1 cellular context compared by ENCODE assay signal in the genomic region with DNA sequence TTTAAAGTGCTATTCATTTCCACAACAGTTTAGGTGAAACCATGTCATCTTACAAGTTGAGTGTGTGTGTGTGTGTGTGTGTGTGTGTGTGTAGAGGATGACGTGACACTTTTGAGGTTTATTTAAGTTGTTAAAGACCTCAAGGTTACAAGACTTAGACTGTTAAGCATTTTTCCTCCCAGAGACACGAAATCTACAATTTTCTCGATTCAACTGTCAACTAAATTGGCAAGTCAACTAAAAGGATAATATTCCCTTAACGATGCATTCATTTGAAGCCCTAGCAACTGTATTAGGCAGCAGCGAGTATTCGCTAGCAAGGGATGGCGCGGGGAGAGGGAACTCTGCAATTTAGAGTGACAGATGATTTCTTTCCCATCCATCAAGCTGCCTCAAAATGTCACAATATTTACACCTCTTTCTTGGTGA.
TF ChIP-seq lines count a peak whose summit lies in the region.

No MANE protein-coding gene starts in this region.

TF ChIP-seq in GM23338, 12 proteins besides CTCF, POLR2A, EP300 and RAD21:
- TF ChIP-seq, protein P1, sequence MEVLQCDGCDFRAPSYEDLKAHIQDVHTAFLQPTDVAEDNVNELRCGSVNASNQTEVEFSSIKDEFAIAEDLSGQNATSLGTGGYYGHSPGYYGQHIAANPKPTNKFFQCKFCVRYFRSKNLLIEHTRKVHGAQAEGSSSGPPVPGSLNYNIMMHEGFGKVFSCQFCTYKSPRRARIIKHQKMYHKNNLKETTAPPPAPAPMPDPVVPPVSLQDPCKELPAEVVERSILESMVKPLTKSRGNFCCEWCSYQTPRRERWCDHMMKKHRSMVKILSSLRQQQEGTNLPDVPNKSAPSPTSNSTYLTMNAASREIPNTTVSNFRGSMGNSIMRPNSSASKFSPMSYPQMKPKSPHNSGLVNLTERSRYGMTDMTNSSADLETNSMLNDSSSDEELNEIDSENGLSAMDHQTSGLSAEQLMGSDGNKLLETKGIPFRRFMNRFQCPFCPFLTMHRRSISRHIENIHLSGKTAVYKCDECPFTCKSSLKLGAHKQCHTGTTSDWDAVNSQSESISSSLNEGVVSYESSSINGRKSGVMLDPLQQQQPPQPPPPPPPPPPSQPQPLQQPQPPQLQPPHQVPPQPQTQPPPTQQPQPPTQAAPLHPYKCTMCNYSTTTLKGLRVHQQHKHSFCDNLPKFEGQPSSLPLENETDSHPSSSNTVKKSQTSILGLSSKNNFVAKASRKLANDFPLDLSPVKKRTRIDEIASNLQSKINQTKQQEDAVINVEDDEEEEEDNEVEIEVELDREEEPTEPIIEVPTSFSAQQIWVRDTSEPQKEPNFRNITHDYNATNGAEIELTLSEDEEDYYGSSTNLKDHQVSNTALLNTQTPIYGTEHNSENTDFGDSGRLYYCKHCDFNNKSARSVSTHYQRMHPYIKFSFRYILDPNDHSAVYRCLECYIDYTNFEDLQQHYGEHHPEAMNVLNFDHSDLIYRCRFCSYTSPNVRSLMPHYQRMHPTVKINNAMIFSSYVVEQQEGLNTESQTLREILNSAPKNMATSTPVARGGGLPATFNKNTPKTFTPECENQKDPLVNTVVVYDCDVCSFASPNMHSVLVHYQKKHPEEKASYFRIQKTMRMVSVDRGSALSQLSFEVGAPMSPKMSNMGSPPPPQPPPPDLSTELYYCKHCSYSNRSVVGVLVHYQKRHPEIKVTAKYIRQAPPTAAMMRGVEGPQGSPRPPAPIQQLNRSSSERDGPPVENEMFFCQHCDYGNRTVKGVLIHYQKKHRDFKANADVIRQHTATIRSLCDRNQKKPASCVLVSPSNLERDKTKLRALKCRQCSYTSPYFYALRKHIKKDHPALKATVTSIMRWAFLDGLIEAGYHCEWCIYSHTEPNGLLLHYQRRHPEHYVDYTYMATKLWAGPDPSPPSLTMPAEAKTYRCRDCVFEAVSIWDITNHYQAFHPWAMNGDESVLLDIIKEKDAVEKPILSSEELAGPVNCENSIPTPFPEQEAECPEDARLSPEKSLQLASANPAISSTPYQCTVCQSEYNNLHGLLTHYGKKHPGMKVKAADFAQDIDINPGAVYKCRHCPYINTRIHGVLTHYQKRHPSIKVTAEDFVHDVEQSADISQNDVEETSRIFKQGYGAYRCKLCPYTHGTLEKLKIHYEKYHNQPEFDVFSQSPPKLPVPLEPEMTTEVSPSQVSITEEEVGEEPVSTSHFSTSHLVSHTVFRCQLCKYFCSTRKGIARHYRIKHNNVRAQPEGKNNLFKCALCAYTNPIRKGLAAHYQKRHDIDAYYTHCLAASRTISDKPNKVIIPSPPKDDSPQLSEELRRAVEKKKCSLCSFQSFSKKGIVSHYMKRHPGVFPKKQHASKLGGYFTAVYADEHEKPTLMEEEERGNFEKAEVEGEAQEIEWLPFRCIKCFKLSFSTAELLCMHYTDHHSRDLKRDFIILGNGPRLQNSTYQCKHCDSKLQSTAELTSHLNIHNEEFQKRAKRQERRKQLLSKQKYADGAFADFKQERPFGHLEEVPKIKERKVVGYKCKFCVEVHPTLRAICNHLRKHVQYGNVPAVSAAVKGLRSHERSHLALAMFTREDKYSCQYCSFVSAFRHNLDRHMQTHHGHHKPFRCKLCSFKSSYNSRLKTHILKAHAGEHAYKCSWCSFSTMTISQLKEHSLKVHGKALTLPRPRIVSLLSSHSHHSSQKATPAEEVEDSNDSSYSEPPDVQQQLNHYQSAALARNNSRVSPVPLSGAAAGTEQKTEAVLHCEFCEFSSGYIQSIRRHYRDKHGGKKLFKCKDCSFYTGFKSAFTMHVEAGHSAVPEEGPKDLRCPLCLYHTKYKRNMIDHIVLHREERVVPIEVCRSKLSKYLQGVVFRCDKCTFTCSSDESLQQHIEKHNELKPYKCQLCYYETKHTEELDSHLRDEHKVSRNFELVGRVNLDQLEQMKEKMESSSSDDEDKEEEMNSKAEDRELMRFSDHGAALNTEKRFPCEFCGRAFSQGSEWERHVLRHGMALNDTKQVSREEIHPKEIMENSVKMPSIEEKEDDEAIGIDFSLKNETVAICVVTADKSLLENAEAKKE (CRISPR knock-in tag; IDR thresholded peaks at IDR 0.05) = no peak
- TF ChIP-seq, protein P2, sequence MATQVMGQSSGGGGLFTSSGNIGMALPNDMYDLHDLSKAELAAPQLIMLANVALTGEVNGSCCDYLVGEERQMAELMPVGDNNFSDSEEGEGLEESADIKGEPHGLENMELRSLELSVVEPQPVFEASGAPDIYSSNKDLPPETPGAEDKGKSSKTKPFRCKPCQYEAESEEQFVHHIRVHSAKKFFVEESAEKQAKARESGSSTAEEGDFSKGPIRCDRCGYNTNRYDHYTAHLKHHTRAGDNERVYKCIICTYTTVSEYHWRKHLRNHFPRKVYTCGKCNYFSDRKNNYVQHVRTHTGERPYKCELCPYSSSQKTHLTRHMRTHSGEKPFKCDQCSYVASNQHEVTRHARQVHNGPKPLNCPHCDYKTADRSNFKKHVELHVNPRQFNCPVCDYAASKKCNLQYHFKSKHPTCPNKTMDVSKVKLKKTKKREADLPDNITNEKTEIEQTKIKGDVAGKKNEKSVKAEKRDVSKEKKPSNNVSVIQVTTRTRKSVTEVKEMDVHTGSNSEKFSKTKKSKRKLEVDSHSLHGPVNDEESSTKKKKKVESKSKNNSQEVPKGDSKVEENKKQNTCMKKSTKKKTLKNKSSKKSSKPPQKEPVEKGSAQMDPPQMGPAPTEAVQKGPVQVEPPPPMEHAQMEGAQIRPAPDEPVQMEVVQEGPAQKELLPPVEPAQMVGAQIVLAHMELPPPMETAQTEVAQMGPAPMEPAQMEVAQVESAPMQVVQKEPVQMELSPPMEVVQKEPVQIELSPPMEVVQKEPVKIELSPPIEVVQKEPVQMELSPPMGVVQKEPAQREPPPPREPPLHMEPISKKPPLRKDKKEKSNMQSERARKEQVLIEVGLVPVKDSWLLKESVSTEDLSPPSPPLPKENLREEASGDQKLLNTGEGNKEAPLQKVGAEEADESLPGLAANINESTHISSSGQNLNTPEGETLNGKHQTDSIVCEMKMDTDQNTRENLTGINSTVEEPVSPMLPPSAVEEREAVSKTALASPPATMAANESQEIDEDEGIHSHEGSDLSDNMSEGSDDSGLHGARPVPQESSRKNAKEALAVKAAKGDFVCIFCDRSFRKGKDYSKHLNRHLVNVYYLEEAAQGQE (IDR thresholded peaks at IDR 0.05; ENCODE audit: unreplicated experiment) = no peak
- TF ChIP-seq EZH2 (IDR thresholded peaks at IDR 0.05; ENCODE audit: low read depth, unreplicated experiment) (no peak), EZH2phosphoT487 (IDR thresholded peaks at IDR 0.05; ENCODE audit: unreplicated experiment) (no peak), STAT1 (IDR thresholded peaks at IDR 0.05; ENCODE audit: unreplicated experiment) (no peak), JUNB (IDR thresholded peaks at IDR 0.05; ENCODE audit: unreplicated experiment) (no peak), ZNF331 (CRISPR knock-in tag; IDR thresholded peaks at IDR 0.05; ENCODE audit: low read depth) (no peak), NANOG (IDR thresholded peaks at IDR 0.05; ENCODE audit: borderline replicate concordance) (no peak)
